23 cellular contexts compared by ENCODE assay signal in genomic region chr6:141269684-141270083, GRCh38.
"Had no signal": no experiment of that assay in that cellular context is flagged by ENCODE, and none has a peak within 500 bp of the region (broad histone marks: within the 10 kb centered on the region; RNA-seq: fewer than 3 reads in every experiment).

No MANE protein-coding gene starts in this region.

- H3K27me3 ChIP-seq: MG63, SJSA1 had no signal

- DNase-seq: Karpas-422, KG1, MG63, NCI-H1092, NCI-H1105 treated with DMSO at 0.1 percent for 48 hours, NCI-H1417 treated with DMSO at 0.1 percent for 48 hours, NCI-H146, NCI-H1694 treated with DMSO at 0.1 percent for 48 hours, NCI-H1930, NCI-H2081, NCI-H2107, NCI-H2227 treated with DMSO at 0.1 percent for 48 hours, NCI-H446, NCI-H510A, NCI-H524 treated with DMSO at 0.1 percent for 48 hours, NCI-H69, NCI-H774, Right ventricle myocardium superior, RPMI8226, SIG-M5, SW 1271 had no signal

- H3K4me3 ChIP-seq: MG63, SJSA1, SK-N-MC had no signal

- H3K9me3 ChIP-seq: SJSA1 had no signal

- H3K27ac ChIP-seq: SJSA1, SK-N-MC had no signal

- H3K36me3 ChIP-seq: MG63, SJSA1 had no signal
